In genomic region chr2:127659408-127660290, GRCh38 we compare ENCODE assay signal across 14 cellular contexts. TPM values are rescaled to one million over a fixed set of nuclear protein-coding genes. Genes with fewer than 3 reads are reported as not detected.
DNase-seq lines count a peak whose midpoint lies in the region; ATAC-seq and TF ChIP-seq lines count a peak whose summit lies in the region.
"Had no signal": no experiment of that assay in that cellular context is flagged by ENCODE, and none has a peak within 500 bp of the region (broad histone marks: within the 10 kb centered on the region; RNA-seq: fewer than 3 reads in every experiment).

No MANE protein-coding gene starts in this region.

- H3K27me3 ChIP-seq in HL-60 (ENCODE audit: insufficient read depth, poor library complexity, severe bottlenecking): peaks cover 3% of the 10 kb centered on the region
- peaks cover 7% of the 10 kb centered on the region for H3K27me3 ChIP-seq in adrenal gland
- H3K27me3 ChIP-seq in gastrocnemius medialis: no peaks in the 10 kb centered on the region
- H3K27me3 ChIP-seq in PC-9 (ENCODE audit: insufficient read depth, low read depth): peaks cover 4% of the 10 kb centered on the region; the same call in 1 of the 2 replicates

- no peak overlapping the region for H3K4me2 ChIP-seq in PC-9

- no peak overlapping the region for H3K4me3 ChIP-seq in HL-60 (replicated peaks; ENCODE audit: insufficient read depth, low read length)
- H3K4me3 ChIP-seq in adrenal gland: no peak overlapping the region
- H3K4me3 ChIP-seq in gastrocnemius medialis: no peak overlapping the region
- no peak overlapping the region for H3K4me3 ChIP-seq in PC-9

- TF ChIP-seq POLR2A in adrenal gland (IDR thresholded peaks at IDR 0.05) (no peak), gastrocnemius medialis (IDR thresholded peaks at IDR 0.05) (no peak)

- in situ Hi-C loops in gastrocnemius medialis (cut with MboI; ENCODE audit: low sequenced_read_pairs in 4 of 4): no loop called here

- H3K9me3 Mint-ChIP-seq in natural killer cell treated with Interleukin-12 subunit alpha and Interleukin-12 subunit beta and Interleukin-15 and Interleukin-18, amount 100 ng/mL, for 72 hours: no peaks in the 10 kb centered on the region
- H3K9me3 Mint-ChIP-seq: brain, type B pancreatic cell had no signal

- H3K27ac ChIP-seq in HL-60 (replicated peaks) (no peak overlapping the region), adrenal gland (peak overlapping the region in 3 of 5 donors; percentile 32 to 80 (median 41)), gastrocnemius medialis (peak overlapping the region; percentile 66 to 79 (median 72)), PC-9 (no peak overlapping the region)

- H3K27ac Mint-ChIP-seq in natural killer cell treated with Interleukin-12 subunit alpha and Interleukin-12 subunit beta and Interleukin-15 and Interleukin-18, amount 100 ng/mL, for 72 hours: no peak overlapping the region
- H3K27ac Mint-ChIP-seq: type B pancreatic cell had no signal

- DNase-seq in HL-60 (ENCODE audit: low read depth in 1 of 2, low spot score in 1 of 2): peak; percentile 66 to 78
- peak in 4 of 7 donors; percentile 22 to 82 (median 56) for DNase-seq in adrenal gland
- peak; percentile 69 for DNase-seq in left ventricle myocardium superior
- DNase-seq in gastrocnemius medialis: no peak
- DNase-seq in NCI-H774 (lab: John Stamatoyannopoulos, UW): no peak
- DNase-seq in PC-9: no peak
- no peak for DNase-seq in natural killer cell treated with Interleukin-12 subunit alpha and Interleukin-12 subunit beta and Interleukin-15 and Interleukin-18, amount 100 ng/mL, for 72 hours (ENCODE audit: low spot score)
- DNase-seq: C1 segment of cervical spinal cord, NCI-H2081 treated with DMSO at 0.1 percent for 48 hours had no signal

- H3K4me1 Mint-ChIP-seq in natural killer cell treated with Interleukin-12 subunit alpha and Interleukin-12 subunit beta and Interleukin-15 and Interleukin-18, amount 100 ng/mL, for 72 hours (ENCODE audit: low read depth in 2 of 2): peaks cover 0 to 2% of the 10 kb centered on the region in 2 donors

- peaks cover 7 to 16% of the 10 kb centered on the region in 2 donors for H3K27me3 Mint-ChIP-seq in natural killer cell treated with Interleukin-12 subunit alpha and Interleukin-12 subunit beta and Interleukin-15 and Interleukin-18, amount 100 ng/mL, for 72 hours

- no peaks in the 10 kb centered on the region for H3K9me2 ChIP-seq in PC-9 (ENCODE audit: insufficient read depth)

- H3K36me3 Mint-ChIP-seq in natural killer cell treated with Interleukin-12 subunit alpha and Interleukin-12 subunit beta and Interleukin-15 and Interleukin-18, amount 100 ng/mL, for 72 hours: no peaks in the 10 kb centered on the region
- H3K36me3 Mint-ChIP-seq: brain, type B pancreatic cell had no signal

- intact Hi-C loops in adrenal gland (cut with DNase I): no loop called here
- intact Hi-C loops in left ventricle myocardium superior (cut with micrococcal nuclease): no loop called here
- intact Hi-C loops in gastrocnemius medialis (cut with DNase I; ENCODE audit: low total_unique reads): no loop called here
- intact Hi-C loops in PC-9 (cut with micrococcal nuclease; ENCODE audit: unreplicated experiment): no loop called here

- H3F3A ChIP-seq in PC-9 (ENCODE audit: insufficient read depth, low read depth): no peaks in the 10 kb centered on the region

- TF ChIP-seq CTCF in HL-60 (IDR thresholded peaks at IDR 0.05; ENCODE audit: insufficient read depth, low read length): no peak
- no peak for TF ChIP-seq CTCF in adrenal gland (IDR thresholded peaks at IDR 0.05)
- TF ChIP-seq CTCF in gastrocnemius medialis (IDR thresholded peaks at IDR 0.05 in 4 of 5, conservative IDR thresholded peaks at IDR 0.05 in 1 of 5): no peak
- TF ChIP-seq CTCF in PC-9 (conservative IDR thresholded peaks at IDR 0.05): no peak

- ATAC-seq in left ventricle myocardium superior (peak; percentile 46), gastrocnemius medialis (peak; percentile 57 to 69), GM21737 (IDR thresholded peaks at IDR 0.05; ENCODE audit: unreplicated experiment) (no peak)
- ATAC-seq in natural killer cell treated with Interleukin-12 subunit alpha and Interleukin-12 subunit beta and Interleukin-15 and Interleukin-18, amount 100 ng/mL, for 72 hours: no peak
- ATAC-seq: Panc1 had no signal

- H3K36me3 ChIP-seq in adrenal gland (replicated peaks in 1 of 2): no peaks in the 10 kb centered on the region
- H3K36me3 ChIP-seq in gastrocnemius medialis: no peaks in the 10 kb centered on the region
- H3K36me3 ChIP-seq in PC-9 (ENCODE audit: low read depth): no peaks in the 10 kb centered on the region

- POLR2A ChIA-PET in PC-9 (lab: Charles Lee; ENCODE audit: unreplicated experiment): interaction anchor here (0.6 kb wide), 1 partner anchor 68 kb away, joined by 4 read pairs; no protein-coding TSS in a partner anchor

- H4K20me1 ChIP-seq in PC-9 (ENCODE audit: insufficient read depth): no peaks in the 10 kb centered on the region

- H3K4me1 ChIP-seq in adrenal gland (replicated peaks in 1 of 2) (no peaks in the 10 kb centered on the region), gastrocnemius medialis (peaks cover 26 to 33% of the 10 kb centered on the region in 2 donors), PC-9 (replicated peaks; ENCODE audit: insufficient read depth) (no peaks in the 10 kb centered on the region)

- no peaks in the 10 kb centered on the region for H3K79me2 ChIP-seq in PC-9 (ENCODE audit: low read depth)

- no peak overlapping the region for H2AFZ ChIP-seq in PC-9

- CTCF ChIA-PET in PC-9 (lab: Charles Lee): no interaction called here

- 64 to 80% (median 65%) methylated on average over 11 to 14 of the region's 14 CpGs for WGBS in adrenal gland, 4 donors

- H3K4me3 Mint-ChIP-seq in natural killer cell treated with Interleukin-12 subunit alpha and Interleukin-12 subunit beta and Interleukin-15 and Interleukin-18, amount 100 ng/mL, for 72 hours: no peak overlapping the region
- H3K4me3 Mint-ChIP-seq: brain, type B pancreatic cell had no signal

- H3K9me3 ChIP-seq in adrenal gland (replicated peaks in 1 of 3) (no peaks in the 10 kb centered on the region), gastrocnemius medialis (no peaks in the 10 kb centered on the region), PC-9 (ENCODE audit: insufficient read depth, low read depth) (peaks cover 5% of the 10 kb centered on the region; the same call in 1 of the 2 replicates)

- BruUV-seq in PC-9 (replicated peaks; lab: Mats Ljungman, UMichigan): no TSS peak

RNA-seq across cellular contexts. Expression of gene GPR17, which starts 13.7 kb away (rescaled TPM):
- under 1 TPM in 1 of 8 donors, not detected in 7; 0.11 TPM for total RNA-seq in adrenal gland
- polyA plus RNA-seq in adrenal gland: 1 to 10 TPM in 1 of 3 donors, under 1 TPM in 1, not detected in 1; 0.54 to 2.0 TPM
- 0.25 TPM for total RNA-seq in left ventricle myocardium superior
- under 1 TPM in 1 of 4 donors, not detected in 3; 0.20 TPM for total RNA-seq in gastrocnemius medialis
- total RNA-seq in PC-9 (2021): not detected in 2 replicates
- total RNA-seq in natural killer cell treated with Interleukin-12 subunit alpha and Interleukin-12 subunit beta and Interleukin-15 and Interleukin-18, amount 100 ng/mL, for 72 hours: not detected
- polyA plus RNA-seq: keratinocyte had no signal

RNA-seq across cellular contexts. Expression of gene LIMS2, which starts 15.7 kb away (rescaled TPM):
- total RNA-seq in adrenal gland (10 to 100 TPM in 7 of 8 donors, 1 to 10 TPM in 1; 8.7 to 32.3 (median 16.1) TPM), left ventricle myocardium superior (274 TPM), gastrocnemius medialis (10 to 100 TPM in 2 of 4 donors, 1 to 10 TPM in 2; 5.3 to 15.5 (median 9.9) TPM), PC-9 (2021) (1.4 and 2.5 TPM in 2 replicates)
- 100 to 1,000 TPM in 2 of 3 donors, 1 to 10 TPM in 1; 3.8 to 142 (median 107) TPM for polyA plus RNA-seq in adrenal gland
- total RNA-seq in natural killer cell treated with Interleukin-12 subunit alpha and Interleukin-12 subunit beta and Interleukin-15 and Interleukin-18, amount 100 ng/mL, for 72 hours: not detected
- polyA plus RNA-seq: keratinocyte had no signal

RNA-seq across cellular contexts. Expression of gene SFT2D3, which starts 41.6 kb away (rescaled TPM):
- 10 to 100 TPM in 3 of 8 donors, 1 to 10 TPM in 5; 5.1 to 12.2 (median 8.1) TPM for total RNA-seq in adrenal gland
- 1 to 10 TPM; 4.3 to 8.5 (median 5.4) TPM for polyA plus RNA-seq in adrenal gland
- 3.1 TPM for total RNA-seq in left ventricle myocardium superior
- 1 to 10 TPM; 3.0 to 5.5 (median 3.5) TPM for total RNA-seq in gastrocnemius medialis
- 7.3 and 8.4 TPM in 2 replicates for total RNA-seq in PC-9 (2021)
- total RNA-seq in natural killer cell treated with Interleukin-12 subunit alpha and Interleukin-12 subunit beta and Interleukin-15 and Interleukin-18, amount 100 ng/mL, for 72 hours: 1 to 10 TPM; 5.2 to 5.9 TPM

Comparison
In these comparisons a context has a peak if more than half of its experiments do, and no peak if none do; other contexts are left out.
1. DNase-seq: peak in HL-60 (2 of 2), adrenal gland (4 of 7) and left ventricle myocardium superior (single experiment); none in gastrocnemius medialis (0 of 2), NCI-H774 (single experiment), PC-9 (0 of 2) and natural killer cell treated with Interleukin-12 subunit alpha and Interleukin-12 subunit beta and Interleukin-15 and Interleukin-18, amount 100 ng/mL, for 72 hours (single experiment).
2. H3K27ac ChIP-seq: peak in adrenal gland (3 of 5) and gastrocnemius medialis (4 of 4); none in HL-60 (single experiment) and PC-9 (single experiment).
3. ATAC-seq: peak in left ventricle myocardium superior (single experiment) and gastrocnemius medialis (2 of 2); none in GM21737 (single experiment) and natural killer cell treated with Interleukin-12 subunit alpha and Interleukin-12 subunit beta and Interleukin-15 and Interleukin-18, amount 100 ng/mL, for 72 hours (0 of 2).